Comparison of ENCODE assay signal across 21 cellular contexts in the genomic region with DNA sequence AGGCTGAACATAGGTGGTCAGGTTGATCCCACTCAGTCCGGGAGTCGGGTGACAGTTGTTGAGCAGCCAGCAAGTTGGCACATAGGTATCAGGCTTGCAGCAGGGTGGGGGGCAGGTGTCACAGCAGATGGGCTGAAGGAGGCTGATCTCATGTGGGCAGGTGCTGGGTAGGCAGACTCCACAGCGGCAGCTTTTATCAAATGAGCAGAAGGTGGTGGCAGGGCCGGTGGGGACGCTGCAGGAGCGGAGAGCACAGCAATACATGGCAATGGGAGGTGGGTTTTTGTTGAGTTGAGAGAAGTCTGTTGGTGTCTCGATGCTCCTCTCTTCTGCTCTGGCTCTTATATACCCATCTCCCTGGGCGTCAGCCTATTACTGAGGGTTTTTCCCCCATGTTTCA. TPM values are rescaled to one million over a fixed set of nuclear protein-coding genes. Genes with fewer than 3 reads are reported as not detected.
A peak's percentile ranks its signal among the peaks of the same experiment; 100 is the strongest.
DNase-seq lines count a peak whose midpoint lies in the region; ATAC-seq and TF ChIP-seq lines count a peak whose summit lies in the region.
"Had no signal": no experiment of that assay in that cellular context is flagged by ENCODE, and none has a peak within 500 bp of the region (broad histone marks: within the 10 kb centered on the region; RNA-seq: fewer than 3 reads in every experiment).

KRTAP3-1 (minus strand) TSS at position 318 of the 400 bp plus-strand sequence; CDS start at position 264, 54 bp downstream.

- no peak within 1 kb of the TSS for H3K4me3 ChIP-seq in right atrium auricular region

- no peaks in the 10 kb centered on the region for H3K27me3 Mint-ChIP-seq in progenitor cell of endocrine pancreas
- peaks cover 4 to 9% of the 10 kb centered on the region in 2 donors for H3K27me3 Mint-ChIP-seq in T-cell
- H3K27me3 Mint-ChIP-seq: stimulated activated naive CD8-positive, alpha-beta T cell treated with anti-CD3 and anti-CD28 coated beads, Interleukin-15, amount 100 ng/mL, for 72 hours had no signal

- no peaks in the 10 kb centered on the region for H3K36me3 Mint-ChIP-seq in progenitor cell of endocrine pancreas (ENCODE audit: insufficient read depth)
- no peaks in the 10 kb centered on the region for H3K36me3 Mint-ChIP-seq in T-cell

- H3K4me1 Mint-ChIP-seq in progenitor cell of endocrine pancreas (ENCODE audit: low read depth) (peaks cover 16% of the 10 kb centered on the region), T-cell (no peaks in the 10 kb centered on the region)
- H3K4me1 Mint-ChIP-seq: central memory CD8-positive, alpha-beta T cell; stimulated activated naive CD8-positive, alpha-beta T cell treated with anti-CD3 and anti-CD28 coated beads, Interleukin-15, amount 100 ng/mL, for 72 hours had no signal

- no peaks in the 10 kb centered on the region for H3K4me1 ChIP-seq in right atrium auricular region

- no peaks in the 10 kb centered on the region for H3K9me3 Mint-ChIP-seq in progenitor cell of endocrine pancreas (ENCODE audit: low read depth)
- no peaks in the 10 kb centered on the region for H3K9me3 Mint-ChIP-seq in T-cell
- H3K9me3 Mint-ChIP-seq: central memory CD8-positive, alpha-beta T cell; effector memory CD8-positive, alpha-beta T cell; stimulated activated naive CD8-positive, alpha-beta T cell treated with anti-CD3 and anti-CD28 coated beads, Interleukin-15, amount 100 ng/mL, for 72 hours had no signal

- no peaks in the 10 kb centered on the region for H3K36me3 ChIP-seq in right atrium auricular region

- CTCF ChIA-PET in T-cell (lab: Charles Lee), result no interaction called here

- POLR2A ChIA-PET in T-cell (lab: Charles Lee), result no interaction called here

- H3K27ac ChIP-seq in right atrium auricular region, result no peak within 1 kb of the TSS

- peak in 2 of 3 experiments; percentile 22 to 66 for DNase-seq in NCI-H1417 (lab: John Stamatoyannopoulos, UW)
- DNase-seq in NCI-H1417 treated with DMSO at 0.1 percent for 48 hours (lab: John Stamatoyannopoulos, UW), result no peak
- peak; percentile 84 for DNase-seq in NCI-H2107 treated with DMSO at 0.1 percent for 48 hours (lab: John Stamatoyannopoulos, UW; ENCODE audit: unreplicated experiment)
- peak; percentile 85 for DNase-seq in SW480 (ENCODE audit: low spot score)
- no peak for DNase-seq in progenitor cell of endocrine pancreas (ENCODE audit: low spot score, unreplicated experiment)
- no peak for DNase-seq in right atrium auricular region (ENCODE audit: low spot score)
- no peak for DNase-seq in T-cell
- DNase-seq: activated CD4-positive, alpha-beta T cell treated with anti-CD3 and anti-CD28 coated beads for 4 hours; activated naive CD4-positive, alpha-beta T cell; anterior cingulate cortex; effector memory CD8-positive, alpha-beta T cell; hypothalamus; midbrain; NCI-H226; retina; stimulated activated naive CD8-positive, alpha-beta T cell treated with anti-CD3 and anti-CD28 coated beads, Interleukin-15, amount 100 ng/mL, for 72 hours had no signal

- H3K4me3 Mint-ChIP-seq in progenitor cell of endocrine pancreas (ENCODE audit: low read depth), result no peak within 1 kb of the TSS
- H3K4me3 Mint-ChIP-seq in T-cell, result no peak within 1 kb of the TSS
- H3K4me3 Mint-ChIP-seq: central memory CD8-positive, alpha-beta T cell; effector memory CD8-positive, alpha-beta T cell; stimulated activated naive CD8-positive, alpha-beta T cell treated with anti-CD3 and anti-CD28 coated beads, Interleukin-15, amount 100 ng/mL, for 72 hours had no signal

- no peak for TF ChIP-seq CTCF in progenitor cell of endocrine pancreas (IDR thresholded peaks at IDR 0.05; ENCODE audit: unreplicated experiment)
- TF ChIP-seq CTCF in right atrium auricular region (IDR thresholded peaks at IDR 0.05), result no peak

- H3K27me3 ChIP-seq in right atrium auricular region, result no peaks in the 10 kb centered on the region

- peak within 1 kb of the TSS; percentile 54 for H3K27ac Mint-ChIP-seq in progenitor cell of endocrine pancreas
- H3K27ac Mint-ChIP-seq in T-cell, result no peak within 1 kb of the TSS
- H3K27ac Mint-ChIP-seq: effector memory CD8-positive, alpha-beta T cell; stimulated activated naive CD8-positive, alpha-beta T cell treated with anti-CD3 and anti-CD28 coated beads, Interleukin-15, amount 100 ng/mL, for 72 hours had no signal

- H3K9me3 ChIP-seq in right atrium auricular region, result no peaks in the 10 kb centered on the region

- ATAC-seq in T-cell (replicated peaks in 1 of 4), result no peak
- no peak for ATAC-seq in GM21381 (IDR thresholded peaks at IDR 0.05; ENCODE audit: unreplicated experiment)
- ATAC-seq: effector memory CD8-positive, alpha-beta T cell; stimulated activated naive CD8-positive, alpha-beta T cell treated with anti-CD3 and anti-CD28 coated beads, Interleukin-15, amount 100 ng/mL, for 72 hours had no signal

RNA-seq across cellular contexts. Expression of gene KRTAP3-1, which starts in this region (rescaled TPM):
- total RNA-seq in progenitor cell of endocrine pancreas (not detected in 2 replicates), right atrium auricular region (not detected), T-cell (not detected)
- total RNA-seq: A673, MCF 10A, SK-MEL-5 had no signal

Comparison
In these comparisons a context has a peak if more than half of its experiments do, and no peak if none do; other contexts are left out.
1. DNase-seq: peak in NCI-H1417 (2 of 3), NCI-H2107 treated with DMSO at 0.1 percent for 48 hours (single experiment) and SW480 (single experiment); none in NCI-H1417 treated with DMSO at 0.1 percent for 48 hours (single experiment), progenitor cell of endocrine pancreas (single experiment), right atrium auricular region (single experiment) and T-cell (0 of 34).